Comparison of ENCODE assay signal across 16 cellular contexts in the genomic region with DNA sequence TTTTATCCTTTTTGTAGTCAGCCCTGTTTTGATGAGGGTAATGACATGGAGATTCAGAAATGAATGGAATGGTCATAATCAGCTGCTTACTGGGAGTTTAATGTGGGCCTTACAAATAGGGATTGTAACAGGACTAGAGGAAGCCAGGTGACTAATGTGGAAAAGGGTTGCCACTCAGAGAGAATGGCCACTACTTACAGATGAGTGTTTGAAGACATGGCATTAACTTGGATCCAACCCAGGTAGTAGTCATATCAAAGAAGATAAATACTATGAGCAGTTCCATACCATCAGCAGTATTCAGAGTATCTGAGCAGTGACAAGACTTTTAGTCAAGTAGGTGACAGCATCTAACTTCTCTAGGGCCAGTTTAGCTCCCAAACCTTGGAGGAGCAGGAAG.
DNase-seq lines count a peak whose midpoint lies in the region; ATAC-seq and TF ChIP-seq lines count a peak whose summit lies in the region.
"Had no signal": no experiment of that assay in that cellular context is flagged by ENCODE, and none has a peak within 500 bp of the region (broad histone marks: within the 10 kb centered on the region; RNA-seq: fewer than 3 reads in every experiment).

No MANE protein-coding gene starts in this region.

- H3F3A ChIP-seq in GM23248 (ENCODE audit: insufficient read depth) (peaks cover 38% of the 10 kb centered on the region), MM.1S (ENCODE audit: insufficient read depth, low read length) (no peaks in the 10 kb centered on the region)

- H4K20me1 ChIP-seq in GM23248 (ENCODE audit: insufficient read depth), result peaks cover 8% of the 10 kb centered on the region; the same call in 1 of the 2 replicates
- H4K20me1 ChIP-seq in MM.1S (ENCODE audit: insufficient read depth, low read length), result 0 out of 2 replicates have a peak, but pooled peaks cover 7% of the 10 kb centered on the region

- peak overlapping the region; percentile 2 for H3K27ac ChIP-seq in CD4-positive, alpha-beta memory T cell (ENCODE audit: low read depth, low read length)
- H3K27ac ChIP-seq in GM23248 (0 out of 2 replicates have a peak overlapping the region, but pooled peaks have one; percentile 10), MM.1S (ENCODE audit: low read length) (no peak overlapping the region)
- H3K27ac ChIP-seq: SJSA1, testis had no signal

- DNase-seq in CD4-positive, alpha-beta memory T cell, result no peak
- DNase-seq in GM23248, result peak; percentile 47
- no peak for DNase-seq in activated naive CD8-positive, alpha-beta T cell treated with anti-CD3 and anti-CD28 coated beads, Interleukin-2, amount 50 U/mL, for 24 hours
- peak; percentile 60 for DNase-seq in kidney tubule cell (ENCODE audit: low spot score)
- no peak for DNase-seq in SHP77 (lab: John Stamatoyannopoulos, UW)
- DNase-seq in MM.1S, result no peak
- DNase-seq: activated CD4-positive, CD25-positive, alpha-beta regulatory T cell treated with anti-CD3 and anti-CD28 coated beads, Interleukin-2, amount 50 U/mL, for 72 hours; GDM1; Kasumi-1; kidney; NCI-H187 treated with DMSO at 0.1 percent for 48 hours; nephron progenitor cell; small intestine; testis had no signal

- CTCF ChIA-PET in CD4-positive, alpha-beta memory T cell (lab: Charles Lee; ENCODE audit: partially characterized antibody), result no interaction called here

- peaks cover 64% of the 10 kb centered on the region for H3K36me3 ChIP-seq in CD4-positive, alpha-beta memory T cell (ENCODE audit: insufficient read depth, low read length)
- H3K36me3 ChIP-seq in GM23248 (ENCODE audit: low read depth) (peaks cover 41% of the 10 kb centered on the region), MM.1S (replicated peaks; ENCODE audit: insufficient read depth, low read length) (peaks cover 20% of the 10 kb centered on the region; the same call in 1 of the 2 replicates)

- H2AFZ ChIP-seq in GM23248 (no peak overlapping the region), MM.1S (ENCODE audit: low read length) (no peak overlapping the region)

- H3K9me2 ChIP-seq in GM23248 (ENCODE audit: insufficient read depth) (no peaks in the 10 kb centered on the region), MM.1S (replicated peaks; ENCODE audit: insufficient read depth, low read length) (no peaks in the 10 kb centered on the region)

- H3K9ac ChIP-seq in GM23248 (no peak overlapping the region), MM.1S (ENCODE audit: low read length) (no peak overlapping the region)

- TF ChIP-seq CTCF in MM.1S (IDR thresholded peaks at IDR 0.05; ENCODE audit: low read length), result no peak

- ATAC-seq in activated naive CD8-positive, alpha-beta T cell treated with anti-CD3 and anti-CD28 coated beads, Interleukin-2, amount 50 U/mL, for 24 hours, result no peak
- ATAC-seq in HG02973 (IDR thresholded peaks at IDR 0.05; ENCODE audit: unreplicated experiment), result no peak

- H3K27ac Mint-ChIP-seq in CD4-positive, alpha-beta memory T cell, result peak overlapping the region in 6 of 7 donors; percentile 23 to 59 (median 36)
- peak overlapping the region; percentile 24 for H3K27ac Mint-ChIP-seq in activated naive CD8-positive, alpha-beta T cell treated with anti-CD3 and anti-CD28 coated beads, Interleukin-2, amount 50 U/mL, for 24 hours
- H3K27ac Mint-ChIP-seq: nephron progenitor cell had no signal

- H3K4me3 Mint-ChIP-seq in CD4-positive, alpha-beta memory T cell, result peak overlapping the region in 1 of 8 donors; percentile 21
- no peak overlapping the region for H3K4me3 Mint-ChIP-seq in activated naive CD8-positive, alpha-beta T cell treated with anti-CD3 and anti-CD28 coated beads, Interleukin-2, amount 50 U/mL, for 24 hours
- H3K4me3 Mint-ChIP-seq: nephron progenitor cell had no signal

- no peaks in the 10 kb centered on the region for H3K9me3 ChIP-seq in CD4-positive, alpha-beta memory T cell (ENCODE audit: control insufficient read depth in 1 of 2, low read length in 2 of 2)
- H3K9me3 ChIP-seq in GM23248 (ENCODE audit: low read depth) (no peaks in the 10 kb centered on the region), MM.1S (replicated peaks; ENCODE audit: insufficient read depth, low read length) (no peaks in the 10 kb centered on the region)
- H3K9me3 ChIP-seq: SJSA1, testis had no signal

- H3K4me3 ChIP-seq in CD4-positive, alpha-beta memory T cell (ENCODE audit: low read length in 2 of 2), result no peak overlapping the region
- H3K4me3 ChIP-seq in GM23248 (no peak overlapping the region), MM.1S (ENCODE audit: low read length) (no peak overlapping the region)
- H3K4me3 ChIP-seq: SJSA1, testis had no signal

- H3K4me2 ChIP-seq in GM23248 (ENCODE audit: unreplicated experiment) (no peak overlapping the region), MM.1S (ENCODE audit: low read depth, low read length) (no peak overlapping the region)

- peaks cover 0 to 13% (median 4%) of the 10 kb centered on the region in 8 donors for H3K9me3 Mint-ChIP-seq in CD4-positive, alpha-beta memory T cell
- peaks cover 7% of the 10 kb centered on the region for H3K9me3 Mint-ChIP-seq in activated naive CD8-positive, alpha-beta T cell treated with anti-CD3 and anti-CD28 coated beads, Interleukin-2, amount 50 U/mL, for 24 hours

- H3K4me1 Mint-ChIP-seq in CD4-positive, alpha-beta memory T cell, result peaks cover 40 to 80% (median 63%) of the 10 kb centered on the region in 4 donors
- peaks cover 50% of the 10 kb centered on the region for H3K4me1 Mint-ChIP-seq in activated naive CD8-positive, alpha-beta T cell treated with anti-CD3 and anti-CD28 coated beads, Interleukin-2, amount 50 U/mL, for 24 hours
- H3K4me1 Mint-ChIP-seq: nephron progenitor cell had no signal

- in situ Hi-C loops in GM23248 (cut with MboI), result no loop called here

- POLR2A ChIA-PET in CD4-positive, alpha-beta memory T cell (lab: Charles Lee; ENCODE audit: partially characterized antibody), result interaction anchor here (1.0 kb wide), 1 partner anchor 18 kb away, joined by 3 read pairs; no protein-coding TSS in a partner anchor

- H3K4me1 ChIP-seq in CD4-positive, alpha-beta memory T cell (ENCODE audit: insufficient read depth, low read length), result peaks cover 62% of the 10 kb centered on the region
- H3K4me1 ChIP-seq in GM23248 (ENCODE audit: insufficient read depth) (peaks cover 14% of the 10 kb centered on the region), MM.1S (ENCODE audit: low read length) (no peaks in the 10 kb centered on the region)
- H3K4me1 ChIP-seq: SJSA1, testis had no signal

- no peaks in the 10 kb centered on the region for H3K27me3 Mint-ChIP-seq in CD4-positive, alpha-beta memory T cell
- no peaks in the 10 kb centered on the region for H3K27me3 Mint-ChIP-seq in activated naive CD8-positive, alpha-beta T cell treated with anti-CD3 and anti-CD28 coated beads, Interleukin-2, amount 50 U/mL, for 24 hours

- H3K36me3 Mint-ChIP-seq in CD4-positive, alpha-beta memory T cell, result peaks cover 71 to 85% of the 10 kb centered on the region in 2 donors
- peaks cover 77% of the 10 kb centered on the region for H3K36me3 Mint-ChIP-seq in activated naive CD8-positive, alpha-beta T cell treated with anti-CD3 and anti-CD28 coated beads, Interleukin-2, amount 50 U/mL, for 24 hours (ENCODE audit: low read depth)

- H3K79me2 ChIP-seq in GM23248 (ENCODE audit: insufficient read depth) (peaks cover 100% of the 10 kb centered on the region), MM.1S (ENCODE audit: low read length) (peaks cover 74% of the 10 kb centered on the region)

- intact Hi-C loops in CD4-positive, alpha-beta memory T cell (cut with micrococcal nuclease), result no loop called here

- no peaks in the 10 kb centered on the region for H3K27me3 ChIP-seq in CD4-positive, alpha-beta memory T cell (ENCODE audit: insufficient read depth, low read length)
- H3K27me3 ChIP-seq in GM23248 (replicated peaks; ENCODE audit: insufficient read depth) (no peaks in the 10 kb centered on the region), MM.1S (replicated peaks; ENCODE audit: insufficient read depth, low read length) (no peaks in the 10 kb centered on the region)
- H3K27me3 ChIP-seq: SJSA1, testis had no signal

Comparison
In these comparisons a context has a peak if more than half of its experiments do, and no peak if none do; other contexts are left out.
1. DNase-seq: peak in GM23248 (single experiment) and kidney tubule cell (single experiment); none in CD4-positive, alpha-beta memory T cell (0 of 5), activated naive CD8-positive, alpha-beta T cell treated with anti-CD3 and anti-CD28 coated beads, Interleukin-2, amount 50 U/mL, for 24 hours (single experiment), SHP77 (0 of 2) and MM.1S (single experiment).